10 cellular contexts compared by ENCODE assay signal in the genomic region with DNA sequence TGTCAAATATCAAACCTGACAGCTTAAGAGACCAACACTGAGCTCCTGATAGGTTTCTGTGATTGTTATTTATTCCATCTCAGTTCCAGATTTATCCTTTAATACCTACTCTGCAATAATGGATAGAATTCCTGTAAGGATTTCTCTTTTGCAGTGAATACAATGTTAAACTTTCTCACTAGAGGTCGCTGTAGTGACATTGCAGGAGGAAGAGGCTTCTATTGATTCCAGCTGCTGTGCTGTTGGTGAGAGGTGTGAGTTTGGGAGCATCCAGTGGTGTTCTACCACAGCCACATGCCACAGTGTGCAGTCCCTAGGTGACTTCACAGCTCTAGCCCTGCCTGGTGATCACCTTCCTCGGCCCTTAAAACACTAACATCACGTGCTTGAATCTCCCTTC. TPM values are rescaled to one million over a fixed set of nuclear protein-coding genes. Genes with fewer than 3 reads are reported as not detected.
DNase-seq lines count a peak whose midpoint lies in the region; ATAC-seq and TF ChIP-seq lines count a peak whose summit lies in the region.
"Had no signal": no experiment of that assay in that cellular context is flagged by ENCODE, and none has a peak within 500 bp of the region (broad histone marks: within the 10 kb centered on the region; RNA-seq: fewer than 3 reads in every experiment).

No MANE protein-coding gene starts in this region.

- no peaks in the 10 kb centered on the region for H3K4me1 ChIP-seq in H9 (ENCODE audit: insufficient read depth, low read length)

- no peak overlapping the region for H3K18ac ChIP-seq in H9 (ENCODE audit: insufficient read length, low read depth, low read length)

- H3K36me3 Mint-ChIP-seq in H9 (ENCODE audit: insufficient read depth in 1 of 3, low read depth in 3 of 3), result no peaks in the 10 kb centered on the region; a peak in 2 of 7 replicates
- no peaks in the 10 kb centered on the region for H3K36me3 Mint-ChIP-seq in activated T-helper 17 cell treated with anti-CD3 and anti-CD28 coated beads, Interleukin-2, amount 50 U/mL, for 72 hours (ENCODE audit: low read depth)
- H3K36me3 Mint-ChIP-seq: activated naive CD4-positive, alpha-beta T cell treated with anti-CD3 and anti-CD28 coated beads, Interleukin-2, amount 50 U/mL, for 24 hours; naive thymus-derived CD4-positive, alpha-beta T cell had no signal

- no peak overlapping the region for H3T11ph ChIP-seq in H9 (ENCODE audit: low read length)

- no peak overlapping the region for H2AK5ac ChIP-seq in H9 (ENCODE audit: insufficient read length, low read length)

- H3K56ac ChIP-seq in H9 (ENCODE audit: insufficient read length, low read depth, low read length), result no peak overlapping the region

- H3K9ac ChIP-seq in H9 (ENCODE audit: extremely low read depth, insufficient read length, low read length), result no peak overlapping the region

- H3K27me3 ChIP-seq in H9 (ENCODE audit: insufficient read depth, low read length), result no peaks in the 10 kb centered on the region

- peaks cover 23% of the 10 kb centered on the region for H3K9me3 ChIP-seq in H9 (ENCODE audit: control insufficient read depth, low read depth, low read length)

- H3K23ac ChIP-seq in H9 (ENCODE audit: insufficient read length, low read depth, low read length), result no peak overlapping the region

- no peak overlapping the region for H2BK12ac ChIP-seq in H9 (ENCODE audit: insufficient read length, low read depth, low read length)

- no peak overlapping the region for H2BK20ac ChIP-seq in H9 (ENCODE audit: low read depth, low read length, poor library complexity, severe bottlenecking)

- no peak overlapping the region for H3K4me3 Mint-ChIP-seq in H9
- no peak overlapping the region for H3K4me3 Mint-ChIP-seq in activated T-helper 17 cell treated with anti-CD3 and anti-CD28 coated beads, Interleukin-2, amount 50 U/mL, for 72 hours
- H3K4me3 Mint-ChIP-seq: activated naive CD4-positive, alpha-beta T cell treated with anti-CD3 and anti-CD28 coated beads, Interleukin-2, amount 50 U/mL, for 24 hours; naive thymus-derived CD4-positive, alpha-beta T cell had no signal

- H3K23me2 ChIP-seq in H9 (ENCODE audit: insufficient read length, low read depth, low read length, poor library complexity, severe bottlenecking), result no peaks in the 10 kb centered on the region

- peak; percentile 67 for TF ChIP-seq CTCF in H9 (conservative IDR thresholded peaks at IDR 0.05)
- peak; percentile 34 for TF ChIP-seq CTCF in RWPE1 (conservative IDR thresholded peaks at IDR 0.05; ENCODE audit: low read depth)

- H3K79me2 ChIP-seq in H9 (ENCODE audit: insufficient read depth, low read length), result no peaks in the 10 kb centered on the region

- no peak overlapping the region for H4K8ac ChIP-seq in H9 (replicated peaks; ENCODE audit: insufficient read length, low read depth, low read length)

- H2BK15ac ChIP-seq in H9 (ENCODE audit: low read depth, low read length), result no peak overlapping the region

- no peaks in the 10 kb centered on the region for H3K4me1 Mint-ChIP-seq in H9
- H3K4me1 Mint-ChIP-seq in activated T-helper 17 cell treated with anti-CD3 and anti-CD28 coated beads, Interleukin-2, amount 50 U/mL, for 72 hours, result no peaks in the 10 kb centered on the region
- H3K4me1 Mint-ChIP-seq: activated naive CD4-positive, alpha-beta T cell treated with anti-CD3 and anti-CD28 coated beads, Interleukin-2, amount 50 U/mL, for 24 hours; naive thymus-derived CD4-positive, alpha-beta T cell had no signal

- no peak for ATAC-seq in HG03432 (IDR thresholded peaks at IDR 0.05; ENCODE audit: unreplicated experiment)
- no peak for ATAC-seq in activated T-helper 17 cell treated with anti-CD3 and anti-CD28 coated beads, Interleukin-2, amount 50 U/mL, for 72 hours (replicated peaks)
- no peak for ATAC-seq in GM18873 (IDR thresholded peaks at IDR 0.05; ENCODE audit: low FRiP score, unreplicated experiment)
- ATAC-seq: naive thymus-derived CD4-positive, alpha-beta T cell had no signal

- no peaks in the 10 kb centered on the region for H4K20me1 ChIP-seq in H9 (ENCODE audit: control insufficient read depth, insufficient read depth, insufficient read length)

- H2BK120ac ChIP-seq in H9 (ENCODE audit: low read depth, low read length, poor library complexity, severe bottlenecking), result no peak overlapping the region

- WGBS in H9 (ENCODE audit: extremely low coverage, insufficient read length, low lambda C conversion rate), result no CpG with 5 or more reads among the region's 3 CpGs

- H3K79me1 ChIP-seq in H9 (ENCODE audit: insufficient read depth, low read depth, low read length, poor library complexity, severe bottlenecking), result no peaks in the 10 kb centered on the region

- H2AFZ ChIP-seq in H9 (ENCODE audit: low read length), result no peak overlapping the region

- peaks cover 56 to 63% of the 10 kb centered on the region in 2 experiments for H3K9me3 Mint-ChIP-seq in H9
- H3K9me3 Mint-ChIP-seq in activated T-helper 17 cell treated with anti-CD3 and anti-CD28 coated beads, Interleukin-2, amount 50 U/mL, for 72 hours, result no peaks in the 10 kb centered on the region
- H3K9me3 Mint-ChIP-seq: activated naive CD4-positive, alpha-beta T cell treated with anti-CD3 and anti-CD28 coated beads, Interleukin-2, amount 50 U/mL, for 24 hours had no signal

- no peak overlapping the region for H4K5ac ChIP-seq in H9 (ENCODE audit: insufficient read length, low read depth, low read length)

- CTCF ChIA-PET in RWPE1 (lab: Yijun Ruan, JAX), result interaction anchor here (0.5 kb wide), 1 partner anchor 418 kb away, joined by 3 read pairs; no protein-coding TSS in a partner anchor

- no peak overlapping the region for H3K14ac ChIP-seq in H9 (ENCODE audit: insufficient read depth, low read length)

- no peak overlapping the region; a peak in 1 of 7 replicates for H3K27ac Mint-ChIP-seq in H9
- H3K27ac Mint-ChIP-seq in activated T-helper 17 cell treated with anti-CD3 and anti-CD28 coated beads, Interleukin-2, amount 50 U/mL, for 72 hours, result no peak overlapping the region
- H3K27ac Mint-ChIP-seq: activated naive CD4-positive, alpha-beta T cell treated with anti-CD3 and anti-CD28 coated beads, Interleukin-2, amount 50 U/mL, for 24 hours; naive thymus-derived CD4-positive, alpha-beta T cell had no signal

- DNase-seq in AML-193 (lab: John Stamatoyannopoulos, UW) (peak; percentile 0 to 5), H9 (no peak), RWPE1 (ENCODE audit: low spot score) (peak; percentile 5), hepatic stellate cell (ENCODE audit: low spot score) (peak; percentile 6), NCI-H2107 (lab: John Stamatoyannopoulos, UW) (no peak)
- DNase-seq: naive thymus-derived CD4-positive, alpha-beta T cell had no signal

- POLR2A ChIA-PET in RWPE1 (lab: Yijun Ruan, JAX; ENCODE audit: low non-redundant PET), result no interaction called here

- H3K4me2 ChIP-seq in H9 (ENCODE audit: insufficient read depth, insufficient read length, low read length), result no peak overlapping the region

- no peak overlapping the region for H3K4ac ChIP-seq in H9 (ENCODE audit: low read depth, low read length)

- H4K91ac ChIP-seq in H9 (ENCODE audit: insufficient read length, low read depth, low read length), result no peak overlapping the region

- H3K27ac ChIP-seq in H9 (ENCODE audit: insufficient read length, low read depth, low read length) (no peak overlapping the region), RWPE1 (no peak overlapping the region)

- no peaks in the 10 kb centered on the region; the same call in 1 of the 2 replicates for H3K27me3 Mint-ChIP-seq in H9 (ENCODE audit: low read depth)
- no peaks in the 10 kb centered on the region for H3K27me3 Mint-ChIP-seq in activated T-helper 17 cell treated with anti-CD3 and anti-CD28 coated beads, Interleukin-2, amount 50 U/mL, for 72 hours
- H3K27me3 Mint-ChIP-seq: activated naive CD4-positive, alpha-beta T cell treated with anti-CD3 and anti-CD28 coated beads, Interleukin-2, amount 50 U/mL, for 24 hours; naive thymus-derived CD4-positive, alpha-beta T cell had no signal

- no peak overlapping the region for H2BK5ac ChIP-seq in H9 (ENCODE audit: insufficient read length, low read length)

RNA-seq across cellular contexts. Expression of gene DCAF8L2, which starts 34.6 kb away (rescaled TPM):
- total RNA-seq in H9 (2021), result not detected in 2 replicates
- not detected for total RNA-seq in activated T-helper 17 cell treated with anti-CD3 and anti-CD28 coated beads, Interleukin-2, amount 50 U/mL, for 72 hours
- total RNA-seq: naive thymus-derived CD4-positive, alpha-beta T cell had no signal

Comparison
In these comparisons a context has a peak if more than half of its experiments do, and no peak if none do; other contexts are left out.
1. DNase-seq: peak in AML-193 (2 of 2), RWPE1 (single experiment) and hepatic stellate cell (single experiment); none in H9 (single experiment) and NCI-H2107 (single experiment).